ENCODE assay signal across 2 cellular contexts in the genomic region with DNA sequence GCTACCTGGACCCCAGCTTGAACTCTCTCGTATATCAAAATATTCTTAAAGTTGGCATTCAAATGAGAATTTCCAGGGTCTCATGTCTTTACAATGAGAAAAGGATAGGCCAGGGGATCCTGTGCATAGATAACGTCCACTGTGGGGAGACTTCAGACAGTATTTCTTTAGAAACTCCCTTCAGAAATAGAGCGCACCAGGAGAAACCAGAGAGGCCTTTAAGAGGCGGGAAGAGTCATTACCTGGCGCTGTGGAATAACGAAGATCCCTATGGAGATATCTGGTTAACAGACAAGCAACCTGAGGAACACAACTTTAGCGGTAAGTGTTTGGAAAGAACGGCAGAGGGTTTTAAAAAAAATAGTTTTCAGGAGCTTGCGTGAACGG.
TF ChIP-seq lines count a peak whose summit lies in the region.

No MANE protein-coding gene starts in this region.

TF ChIP-seq in HCT116, 20 proteins besides CTCF, POLR2A, EP300 and RAD21 (continued from another document):
- TF ChIP-seq SP1 (IDR thresholded peaks at IDR 0.05; ENCODE audit: low read depth) (0 out of 2 replicates have a peak, but pooled peaks have one; percentile 6), EGR1 (IDR thresholded peaks at IDR 0.05; ENCODE audit: low read depth) (no peak), POLR2AphosphoS5 (IDR thresholded peaks at IDR 0.05; ENCODE audit: low read depth, low read length) (no peak)

TF ChIP-seq in endothelial cell of umbilical vein, 7 proteins besides CTCF, POLR2A, EP300 and RAD21 (continued from another document):
- no peak for TF ChIP-seq EZH2 (IDR thresholded peaks at IDR 0.05; ENCODE audit: borderline replicate concordance, low read depth, low read length, severe bottlenecking)
- TF ChIP-seq FOS (IDR thresholded peaks at IDR 0.05; ENCODE audit: borderline replicate concordance, insufficient read depth, low read length), result no peak
- no peak for TF ChIP-seq POLR2AphosphoS5 (IDR thresholded peaks at IDR 0.05; ENCODE audit: insufficient read depth, low read depth, low read length)
- TF ChIP-seq JUN (IDR thresholded peaks at IDR 0.05; ENCODE audit: borderline replicate concordance, insufficient read depth, insufficient read length, low read depth), result no peak
- TF ChIP-seq MYC (IDR thresholded peaks at IDR 0.05; ENCODE audit: low read depth, low read length), result no peak
